In the genomic region with DNA sequence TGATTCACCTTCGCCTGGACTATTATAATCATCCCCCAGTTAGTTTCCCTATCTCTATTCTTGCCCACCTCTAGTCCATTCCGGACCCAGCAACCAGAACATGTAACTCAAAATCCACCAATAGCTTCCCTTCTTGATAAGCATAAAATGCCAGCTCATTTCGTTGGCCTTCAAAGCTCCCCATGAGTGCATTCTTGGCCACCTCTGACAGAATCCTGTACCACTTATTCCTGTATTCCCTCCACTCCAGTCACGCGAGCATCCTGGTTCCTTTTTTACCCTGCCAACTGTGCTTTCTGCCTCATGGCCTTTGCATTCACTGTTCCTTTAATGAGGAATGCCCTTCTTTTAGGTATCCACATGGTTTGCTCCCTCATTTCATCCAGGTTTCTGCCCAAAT, we compare ENCODE assay signal across 21 cellular contexts. TPM values are rescaled to one million over a fixed set of nuclear protein-coding genes. Genes with fewer than 3 reads are reported as not detected.
DNase-seq lines count a peak whose midpoint lies in the region; FAIRE-seq and TF ChIP-seq lines count a peak whose summit lies in the region.
"Had no signal": no experiment of that assay in that cellular context is flagged by ENCODE, and none has a peak within 500 bp of the region (broad histone marks: within the 10 kb centered on the region; RNA-seq: fewer than 3 reads in every experiment).

No MANE protein-coding gene starts in this region.

- H3K4me2 ChIP-seq in GM23248 (ENCODE audit: unreplicated experiment): no peak overlapping the region
- H3K4me2 ChIP-seq in astrocyte (ENCODE audit: low read length): no peak overlapping the region

- 88 to 89% methylated on average over 5 of the region's 5 CpGs for WGBS in GM23248 (ENCODE audit: low coverage in 1 of 2, low lambda C conversion rate in 2 of 2, missing lambda C conversion rate in 2 of 2), 2 experiments

- H3K27me3 Mint-ChIP-seq in astrocyte (ENCODE audit: low read depth, unreplicated experiment): no peaks in the 10 kb centered on the region

- peaks cover 4% of the 10 kb centered on the region for H3K9me3 Mint-ChIP-seq in astrocyte (ENCODE audit: unreplicated experiment)
- H3K9me3 Mint-ChIP-seq: T-helper 1 cell treated with Interleukin-12 subunit alpha and Interleukin-12 subunit beta and Interleukin-4 antibody, amounts not matched to agents 30 μg/mL and 1 μg/mL, for 36 hours had no signal

- peaks cover 53% of the 10 kb centered on the region for H3F3A ChIP-seq in GM23248 (ENCODE audit: insufficient read depth)

- TF ChIP-seq CTCF in astrocyte (IDR thresholded peaks at IDR 0.05; ENCODE audit: insufficient read depth, low read depth, low read length): no peak

- no peaks in the 10 kb centered on the region for H3K27me3 ChIP-seq in GM23248 (replicated peaks; ENCODE audit: insufficient read depth)
- H3K27me3 ChIP-seq in astrocyte (ENCODE audit: insufficient read depth, low read length): no peaks in the 10 kb centered on the region

- H4K20me1 ChIP-seq in GM23248 (ENCODE audit: insufficient read depth): no peaks in the 10 kb centered on the region
- no peaks in the 10 kb centered on the region for H4K20me1 ChIP-seq in astrocyte (ENCODE audit: insufficient read depth, low read length)

- H3K9me3 ChIP-seq in GM23248 (ENCODE audit: low read depth) (no peaks in the 10 kb centered on the region), astrocyte (ENCODE audit: insufficient read depth, low read depth, low read length) (peaks cover 4% of the 10 kb centered on the region)

- peaks cover 1% of the 10 kb centered on the region for H3K36me3 Mint-ChIP-seq in astrocyte (ENCODE audit: low read depth, unreplicated experiment)
- H3K36me3 Mint-ChIP-seq: CD14-positive monocyte had no signal

- H3K4me3 Mint-ChIP-seq in astrocyte (ENCODE audit: unreplicated experiment): no peak overlapping the region
- H3K4me3 Mint-ChIP-seq: CD14-positive monocyte; T-helper 1 cell treated with Interleukin-12 subunit alpha and Interleukin-12 subunit beta and Interleukin-4 antibody, amounts not matched to agents 30 μg/mL and 1 μg/mL, for 36 hours had no signal

- H3K36me3 ChIP-seq in GM23248 (ENCODE audit: low read depth): no peaks in the 10 kb centered on the region
- no peaks in the 10 kb centered on the region for H3K36me3 ChIP-seq in astrocyte (ENCODE audit: insufficient read depth, low read length)

- FAIRE-seq in astrocyte (lab: Jason Lieb, UNC): no peak
- FAIRE-seq: GM12891, GM18507 had no signal

- H3K9ac ChIP-seq in GM23248: no peak overlapping the region
- H3K9ac ChIP-seq in astrocyte (ENCODE audit: low read length): peak overlapping the region; percentile 21

- no peak overlapping the region for H3K27ac Mint-ChIP-seq in astrocyte (ENCODE audit: unreplicated experiment)
- H3K27ac Mint-ChIP-seq: CD14-positive monocyte; T-helper 1 cell treated with Interleukin-12 subunit alpha and Interleukin-12 subunit beta and Interleukin-4 antibody, amounts not matched to agents 30 μg/mL and 1 μg/mL, for 36 hours had no signal

- no peak overlapping the region for H3K27ac ChIP-seq in GM23248
- peak overlapping the region; percentile 69 for H3K27ac ChIP-seq in astrocyte (ENCODE audit: low read depth, low read length)

- DNase-seq in GM23248 (peak; percentile 4), M059J (ENCODE audit: low read depth) (peak; percentile 99), astrocyte (ENCODE audit: low read depth) (peak; percentile 79), NCI-H2171 treated with DMSO at 0.1 percent for 48 hours (lab: John Stamatoyannopoulos, UW) (no peak), NCI-H345 treated with DMSO at 0.1 percent for 48 hours (lab: John Stamatoyannopoulos, UW; ENCODE audit: unreplicated experiment) (no peak), SK-N-DZ (ENCODE audit: low spot score) (no peak)
- no peak for DNase-seq in stimulated activated CD4-positive, alpha-beta T cell treated with anti-CD3 and anti-CD28 coated beads, Interleukin-2, amount 100 ng/mL, for 24 hours
- DNase-seq: DMS 273 treated with DMSO at 0.1 percent for 48 hours, DND-41, GOT3, NCI-H1417 treated with DMSO at 0.1 percent for 48 hours, NCI-H1930, NCI-H510A, NCI-H774, OCI-M1, RPMI8226, SIG-M5 had no signal

- no peak overlapping the region for H3K4me3 ChIP-seq in GM23248
- no peak overlapping the region for H3K4me3 ChIP-seq in astrocyte (ENCODE audit: insufficient read depth, low read depth, low read length)

- H3K79me2 ChIP-seq in GM23248 (ENCODE audit: insufficient read depth) (no peaks in the 10 kb centered on the region), astrocyte (ENCODE audit: insufficient read depth, low read length) (no peaks in the 10 kb centered on the region)

- H3K4me1 Mint-ChIP-seq in astrocyte (ENCODE audit: low read depth, unreplicated experiment): peaks cover 14% of the 10 kb centered on the region

- H2AFZ ChIP-seq in GM23248 (no peak overlapping the region), astrocyte (ENCODE audit: low read depth, low read length) (no peak overlapping the region)

- peaks cover 43% of the 10 kb centered on the region for H3K4me1 ChIP-seq in GM23248 (ENCODE audit: insufficient read depth)
- H3K4me1 ChIP-seq in astrocyte (ENCODE audit: insufficient read depth, low read length): peaks cover 51% of the 10 kb centered on the region

- no peaks in the 10 kb centered on the region for H3K9me2 ChIP-seq in GM23248 (ENCODE audit: insufficient read depth)

- in situ Hi-C loops in GM23248 (cut with MboI): no loop called here

RNA-seq across cellular contexts. Expression of a gene that starts 36.7 kb away (rescaled TPM):
- total RNA-seq in GM23248 (2014; rRNA removed; shearing (Covaris generic)): 1.2 TPM in 1 of 2 replicates, not detected in the other
- polyA plus RNA-seq in GM23248 (2016; fragmentation: Nextera tagmentation; extraction: Ambion mirVana): 0.37 and 0.43 TPM in 2 replicates
- 32.8 and 39.6 TPM in 2 replicates for total RNA-seq in M059J (2014; rRNA removed; shearing (Covaris generic))
- total RNA-seq in astrocyte: 0.60 and 0.73 TPM in 2 replicates
- polyA plus RNA-seq in SK-N-DZ (2014; cell fraction: cytosol; rRNA removed): not detected in 2 replicates
- polyA plus RNA-seq in SK-N-DZ (2014; cell fraction: nucleus; rRNA removed): not detected in 2 replicates
- polyA plus RNA-seq: CD14-positive monocyte had no signal

Comparison
In these comparisons a context has a peak if more than half of its experiments do, and no peak if none do; other contexts are left out.
1. DNase-seq: peak in GM23248 (single experiment), M059J (single experiment) and astrocyte (single experiment); none in NCI-H2171 treated with DMSO at 0.1 percent for 48 hours (single experiment), stimulated activated CD4-positive, alpha-beta T cell treated with anti-CD3 and anti-CD28 coated beads, Interleukin-2, amount 100 ng/mL, for 24 hours (0 of 2), NCI-H345 treated with DMSO at 0.1 percent for 48 hours (single experiment) and SK-N-DZ (single experiment).
2. RNA of a gene that starts 36.7 kb away (total RNA-seq): 32.8 to 39.6 TPM in M059J; 1.2 TPM in GM23248 and 0.60 to 0.73 TPM in astrocyte; every median in the first group is over 10 times any median in the second.